In genomic region chr1:43276673-43277072, GRCh38 we compare ENCODE assay signal across 30 cellular contexts. TPM values are rescaled to one million over a fixed set of nuclear protein-coding genes. Genes with fewer than 3 reads are reported as not detected.
DNase-seq lines count a peak whose midpoint lies in the region; TF ChIP-seq lines count a peak whose summit lies in the region.
"Had no signal": no experiment of that assay in that cellular context is flagged by ENCODE, and none has a peak within 500 bp of the region (broad histone marks: within the 10 kb centered on the region; RNA-seq: fewer than 3 reads in every experiment).

No MANE protein-coding gene starts in this region.

- peaks cover 3% of the 10 kb centered on the region for H3K9me3 Mint-ChIP-seq in activated CD4-positive, alpha-beta memory T cell treated with anti-CD3 and anti-CD28 coated beads for 36 hours
- H3K9me3 Mint-ChIP-seq in activated CD4-positive, alpha-beta memory T cell treated with anti-CD3 and anti-CD28 coated beads, Interleukin-2, amount 10 ng/mL, durations not matched to agents 7 days and 5 days: peaks cover 9% of the 10 kb centered on the region
- H3K9me3 Mint-ChIP-seq in chondrocyte (ENCODE audit: low read depth): no peaks in the 10 kb centered on the region

- H3K9ac ChIP-seq in mesenchymal stem cell (ENCODE audit: low read length): no peak overlapping the region

- no peak overlapping the region for H3K4me3 Mint-ChIP-seq in activated CD4-positive, alpha-beta memory T cell treated with anti-CD3 and anti-CD28 coated beads for 36 hours
- no peak overlapping the region for H3K4me3 Mint-ChIP-seq in activated CD4-positive, alpha-beta memory T cell treated with anti-CD3 and anti-CD28 coated beads, Interleukin-2, amount 10 ng/mL, durations not matched to agents 7 days and 5 days
- H3K4me3 Mint-ChIP-seq in chondrocyte (ENCODE audit: unreplicated experiment): no peak overlapping the region
- H3K4me3 Mint-ChIP-seq: activated T-cell treated with anti-CD3 and anti-CD28 coated beads, Interleukin-2, amount 50 U/mL, for 72 hours; CD4-positive, alpha-beta T cell; central memory CD8-positive, alpha-beta T cell; naive thymus-derived CD4-positive, alpha-beta T cell had no signal

- H3K27me3 Mint-ChIP-seq in activated CD4-positive, alpha-beta memory T cell treated with anti-CD3 and anti-CD28 coated beads for 36 hours: peaks cover 3% of the 10 kb centered on the region
- peaks cover 4% of the 10 kb centered on the region for H3K27me3 Mint-ChIP-seq in activated CD4-positive, alpha-beta memory T cell treated with anti-CD3 and anti-CD28 coated beads, Interleukin-2, amount 10 ng/mL, durations not matched to agents 7 days and 5 days
- H3K27me3 Mint-ChIP-seq in chondrocyte (ENCODE audit: low read depth): peaks cover 2% of the 10 kb centered on the region

- intact Hi-C loops in activated CD4-positive, alpha-beta memory T cell treated with anti-CD3 and anti-CD28 coated beads for 36 hours (cut with micrococcal nuclease): no loop called here

- no peak overlapping the region for H2AK5ac ChIP-seq in mesenchymal stem cell (ENCODE audit: low read length, severe bottlenecking)

- H3K4me2 ChIP-seq in mesenchymal stem cell (ENCODE audit: low read length, poor library complexity, severe bottlenecking): no peak overlapping the region
- H3K4me2 ChIP-seq: PC-9 had no signal

- no peak overlapping the region for H3K4ac ChIP-seq in mesenchymal stem cell (ENCODE audit: low read depth in 1 of 2, low read length in 2 of 2)

- no peak overlapping the region for H2BK12ac ChIP-seq in mesenchymal stem cell (ENCODE audit: low read length in 2 of 2)

- CTCF ChIA-PET in activated CD4-positive, alpha-beta memory T cell treated with anti-CD3 and anti-CD28 coated beads for 36 hours (lab: Charles Lee): no interaction called here
- CTCF ChIA-PET in activated CD4-positive, alpha-beta memory T cell treated with anti-CD3 and anti-CD28 coated beads, Interleukin-2, amount 10 ng/mL, durations not matched to agents 7 days and 5 days (lab: Charles Lee): interaction anchor here (0.8 kb wide), 1 partner anchor 17 kb away, joined by 3 read pairs; no protein-coding TSS in a partner anchor

- H2AFZ ChIP-seq in mesenchymal stem cell (ENCODE audit: low read depth, low read length): no peak overlapping the region
- H2AFZ ChIP-seq: PC-9 had no signal

- H2BK15ac ChIP-seq in mesenchymal stem cell (ENCODE audit: low read depth, poor library complexity, severe bottlenecking): no peak overlapping the region

- peaks cover 12% of the 10 kb centered on the region for H3K4me1 Mint-ChIP-seq in activated CD4-positive, alpha-beta memory T cell treated with anti-CD3 and anti-CD28 coated beads for 36 hours (ENCODE audit: low read depth)
- H3K4me1 Mint-ChIP-seq in activated CD4-positive, alpha-beta memory T cell treated with anti-CD3 and anti-CD28 coated beads, Interleukin-2, amount 10 ng/mL, durations not matched to agents 7 days and 5 days: peaks cover 17% of the 10 kb centered on the region
- peaks cover 4% of the 10 kb centered on the region for H3K4me1 Mint-ChIP-seq in chondrocyte (ENCODE audit: low read depth)

- H3K27me3 ChIP-seq in mesenchymal stem cell (ENCODE audit: control insufficient read depth in 1 of 2, insufficient read depth in 1 of 2, low read length in 2 of 2): peaks cover 0 to 22% of the 10 kb centered on the region in 2 experiments
- H3K27me3 ChIP-seq: SJSA1 had no signal

- no peak overlapping the region for H4K91ac ChIP-seq in mesenchymal stem cell (ENCODE audit: low read length)

- no peak overlapping the region for H3K23ac ChIP-seq in mesenchymal stem cell (ENCODE audit: low read length in 2 of 2)

- no peak overlapping the region for H2BK120ac ChIP-seq in mesenchymal stem cell (ENCODE audit: low read depth, low read length)

- peaks cover 0 to 7% of the 10 kb centered on the region in 2 experiments for H3K36me3 ChIP-seq in mesenchymal stem cell (ENCODE audit: control insufficient read depth in 1 of 2, insufficient read depth in 2 of 2, low read depth in 1 of 2, low read length in 2 of 2)
- H3K36me3 ChIP-seq: SJSA1 had no signal

- peaks cover 2% of the 10 kb centered on the region for H3K4me1 ChIP-seq in mesenchymal stem cell (ENCODE audit: control insufficient read depth, insufficient read depth, low read depth, low read length)
- H3K4me1 ChIP-seq: SJSA1 had no signal

- peak; percentile 6 for DNase-seq in activated CD4-positive, alpha-beta memory T cell treated with anti-CD3 and anti-CD28 coated beads for 36 hours
- DNase-seq in activated CD4-positive, alpha-beta memory T cell treated with anti-CD3 and anti-CD28 coated beads, Interleukin-2, amount 10 ng/mL, durations not matched to agents 7 days and 5 days: no peak
- DNase-seq in chondrocyte (ENCODE audit: low spot score) (peak; percentile 29), mesenchymal stem cell (no peak), substantia nigra (lab: John Stamatoyannopoulos, UW) (no peak), GM03348 (ENCODE audit: low spot score) (no peak), cerebellar nuclear complex (lab: John Stamatoyannopoulos, UW) (no peak), NCI-H2029 (lab: John Stamatoyannopoulos, UW) (no peak)
- DNase-seq: activated CD4-positive, CD25-positive, alpha-beta regulatory T cell treated with anti-CD3 and anti-CD28 coated beads, Interleukin-2, amount 50 U/mL, for 72 hours; activated T-cell treated with anti-CD3 and anti-CD28 coated beads, Interleukin-2, amount 50 U/mL, for 72 hours; CD4-positive, alpha-beta T cell; DMS 273 treated with DMSO at 0.1 percent for 48 hours; KBM-7; mesendoderm; naive thymus-derived CD4-positive, alpha-beta T cell; NCI-H1436 treated with DMSO at 0.1 percent for 48 hours; NCI-H510A treated with DMSO at 0.1 percent for 48 hours; NK-92 treated with Interleukin-12 subunit alpha and Interleukin-12 subunit beta, amount 100 ng/mL, for 24 hours; PC-9; stimulated activated CD4-positive, alpha-beta T cell treated with anti-CD3 and anti-CD28 coated beads, Interleukin-12 subunit alpha, Interleukin-12 subunit beta, amount 100 ng/mL, for 4 hours; stimulated activated CD4-positive, alpha-beta T cell treated with anti-CD3 and anti-CD28 coated beads, Interleukin-4, amount 100 ng/mL, for 24 hours; stimulated activated naive CD4-positive, alpha-beta T cell treated with Interleukin-2 at 50 U/mL for 16 hours had no signal

- H3K18ac ChIP-seq in mesenchymal stem cell (ENCODE audit: low read depth in 1 of 2, low read length in 2 of 2): no peak overlapping the region

- peak overlapping the region; percentile 34 for H2BK5ac ChIP-seq in mesenchymal stem cell (ENCODE audit: low read depth, low read length, poor library complexity, severe bottlenecking)

- POLR2A ChIA-PET in activated CD4-positive, alpha-beta memory T cell treated with anti-CD3 and anti-CD28 coated beads for 36 hours (lab: Charles Lee): no interaction called here
- POLR2A ChIA-PET in activated CD4-positive, alpha-beta memory T cell treated with anti-CD3 and anti-CD28 coated beads, Interleukin-2, amount 10 ng/mL, durations not matched to agents 7 days and 5 days (lab: Charles Lee): no interaction called here

- H3K36me3 Mint-ChIP-seq in activated CD4-positive, alpha-beta memory T cell treated with anti-CD3 and anti-CD28 coated beads for 36 hours: peaks cover 3% of the 10 kb centered on the region
- peaks cover 8% of the 10 kb centered on the region for H3K36me3 Mint-ChIP-seq in activated CD4-positive, alpha-beta memory T cell treated with anti-CD3 and anti-CD28 coated beads, Interleukin-2, amount 10 ng/mL, durations not matched to agents 7 days and 5 days (ENCODE audit: low read depth)
- no peaks in the 10 kb centered on the region for H3K36me3 Mint-ChIP-seq in chondrocyte (ENCODE audit: low read depth)

- no peaks in the 10 kb centered on the region for H3K79me1 ChIP-seq in mesenchymal stem cell (replicated peaks; ENCODE audit: low read length, poor library complexity, severe bottlenecking)

- H3K27ac Mint-ChIP-seq in activated CD4-positive, alpha-beta memory T cell treated with anti-CD3 and anti-CD28 coated beads for 36 hours: no peak overlapping the region
- no peak overlapping the region for H3K27ac Mint-ChIP-seq in activated CD4-positive, alpha-beta memory T cell treated with anti-CD3 and anti-CD28 coated beads, Interleukin-2, amount 10 ng/mL, durations not matched to agents 7 days and 5 days
- H3K27ac Mint-ChIP-seq in chondrocyte (ENCODE audit: unreplicated experiment): no peak overlapping the region
- H3K27ac Mint-ChIP-seq: activated naive CD4-positive, alpha-beta T cell treated with anti-CD3 and anti-CD28 coated beads, Interleukin-2, amount 50 U/mL, for 72 hours; activated T-cell treated with anti-CD3 and anti-CD28 coated beads, Interleukin-2, amount 50 U/mL, for 72 hours; CD4-positive, alpha-beta T cell had no signal

- no peak overlapping the region for H4K8ac ChIP-seq in mesenchymal stem cell (ENCODE audit: low read length)

- H3K14ac ChIP-seq in mesenchymal stem cell (ENCODE audit: low read length in 2 of 2): no peak overlapping the region

- H3K27ac ChIP-seq in mesenchymal stem cell (ENCODE audit: low read length, poor library complexity, severe bottlenecking) (no peak overlapping the region), substantia nigra (ENCODE audit: low read depth, low read length, poor library complexity, severe bottlenecking) (peak overlapping the region; percentile 26)
- H3K27ac ChIP-seq: PC-9, SJSA1, tibial artery had no signal

- TF ChIP-seq CTCF in chondrocyte (IDR thresholded peaks at IDR 0.05): no peak

- H3K9me3 ChIP-seq in mesenchymal stem cell (ENCODE audit: control insufficient read depth, low read length): no peaks in the 10 kb centered on the region
- H3K9me3 ChIP-seq: SJSA1, tibial artery had no signal

- 86% methylated on average over 7 of the region's 7 CpGs for WGBS in mesenchymal stem cell

- H3K4me3 ChIP-seq in mesenchymal stem cell (ENCODE audit: insufficient read depth in 1 of 2, low read depth in 1 of 2, low read length in 2 of 2): no peak overlapping the region
- H3K4me3 ChIP-seq: PC-9, SJSA1, tibial artery had no signal

RNA-seq across cellular contexts. Expression of gene TMEM125, which starts 6.9 kb away (rescaled TPM):
- total RNA-seq in activated CD4-positive, alpha-beta memory T cell treated with anti-CD3 and anti-CD28 coated beads for 36 hours: under 1 TPM in 1 of 2 experiments, not detected in 1; 0.12 TPM
- total RNA-seq in activated CD4-positive, alpha-beta memory T cell treated with anti-CD3 and anti-CD28 coated beads, Interleukin-2, amount 10 ng/mL, durations not matched to agents 7 days and 5 days: not detected
- total RNA-seq in chondrocyte: not detected in 3 replicates
- 0.03 TPM for polyA plus RNA-seq in mesenchymal stem cell (2013, experiment 1 of 2)
- 0.04 TPM for polyA plus RNA-seq in mesenchymal stem cell (2013, experiment 2 of 2)
- total RNA-seq: A172; activated T-cell treated with anti-CD3 and anti-CD28 coated beads, Interleukin-2, amount 50 U/mL, for 72 hours; CD4-positive, alpha-beta T cell; G401; SJSA1; T-helper 1 cell treated with Interleukin-12 subunit alpha and Interleukin-12 subunit beta and Interleukin-4 antibody, amounts not matched to agents 30 ng/mL and 1 ng/mL, for 36 hours had no signal

RNA-seq across cellular contexts. Expression of gene C1orf210, which starts 8.7 kb away (rescaled TPM):
- not detected for total RNA-seq in activated CD4-positive, alpha-beta memory T cell treated with anti-CD3 and anti-CD28 coated beads for 36 hours
- total RNA-seq in activated CD4-positive, alpha-beta memory T cell treated with anti-CD3 and anti-CD28 coated beads, Interleukin-2, amount 10 ng/mL, durations not matched to agents 7 days and 5 days: not detected
- not detected in 3 replicates for total RNA-seq in chondrocyte
- not detected for polyA plus RNA-seq in mesenchymal stem cell (2013, experiment 1 of 2)
- not detected for polyA plus RNA-seq in mesenchymal stem cell (2013, experiment 2 of 2)
- total RNA-seq: A172; activated naive CD4-positive, alpha-beta T cell treated with anti-CD3 and anti-CD28 coated beads, Interleukin-2, amount 50 U/mL, for 72 hours; CD4-positive, alpha-beta T cell; G401; naive thymus-derived CD4-positive, alpha-beta T cell; omental fat pad; SJSA1; T-helper 1 cell treated with Interleukin-12 subunit alpha and Interleukin-12 subunit beta and Interleukin-4 antibody, amounts not matched to agents 30 ng/mL and 1 ng/mL, for 36 hours had no signal
- polyA plus RNA-seq: naive thymus-derived CD4-positive, alpha-beta T cell had no signal

RNA-seq across cellular contexts. Expression of gene TIE1, which starts 24.1 kb away (rescaled TPM):
- total RNA-seq in activated CD4-positive, alpha-beta memory T cell treated with anti-CD3 and anti-CD28 coated beads for 36 hours: not detected
- total RNA-seq in activated CD4-positive, alpha-beta memory T cell treated with anti-CD3 and anti-CD28 coated beads, Interleukin-2, amount 10 ng/mL, durations not matched to agents 7 days and 5 days: under 1 TPM in 1 of 2 experiments, not detected in 1; 0.45 TPM
- total RNA-seq in chondrocyte: not detected in 3 replicates
- polyA plus RNA-seq in mesenchymal stem cell (2013, experiment 1 of 2): 0.06 TPM
- 0.15 TPM for polyA plus RNA-seq in mesenchymal stem cell (2013, experiment 2 of 2)
- total RNA-seq: CD4-positive, alpha-beta T cell; G401; PC-9 had no signal
- polyA plus RNA-seq: naive thymus-derived CD4-positive, alpha-beta T cell had no signal

Comparison
In these comparisons a context has a peak if more than half of its experiments do, and no peak if none do; other contexts are left out.
1. DNase-seq: peak in activated CD4-positive, alpha-beta memory T cell treated with anti-CD3 and anti-CD28 coated beads for 36 hours (single experiment) and chondrocyte (single experiment); none in activated CD4-positive, alpha-beta memory T cell treated with anti-CD3 and anti-CD28 coated beads, Interleukin-2, amount 10 ng/mL, durations not matched to agents 7 days and 5 days (single experiment), mesenchymal stem cell (single experiment), substantia nigra (0 of 49), GM03348 (single experiment), cerebellar nuclear complex (0 of 2) and NCI-H2029 (single experiment).